35 cellular contexts compared by ENCODE assay signal in genomic region chr7:138712652-138713051, GRCh38. TPM values are rescaled to one million over a fixed set of nuclear protein-coding genes. Genes with fewer than 3 reads are reported as not detected.
"Had no signal": no experiment of that assay in that cellular context is flagged by ENCODE, and none has a peak within 500 bp of the region (broad histone marks: within the 10 kb centered on the region; RNA-seq: fewer than 3 reads in every experiment).

No MANE protein-coding gene starts in this region.

- H3K36me3 ChIP-seq: ascending aorta, cardiac muscle cell, MG63, SJCRH30 had no signal

- DNase-seq: activated CD4-positive, alpha-beta memory T cell treated with anti-CD3 and anti-CD28 coated beads for 36 hours; activated CD4-positive, alpha-beta T cell treated with anti-CD3 and anti-CD28 coated beads for 4 hours; activated CD4-positive, alpha-beta T cell treated with anti-CD3 and anti-CD28 coated beads, Interleukin-2, amount 50 U/mL, for 1 hour; activated gamma-delta T cell treated with Interleukin-2 at 50 U/mL for 16 hours; activated naive CD4-positive, alpha-beta T cell treated with anti-CD3 and anti-CD28 coated beads for 36 hours; activated T-cell treated with anti-CD3 and anti-CD28 coated beads, Interleukin-2, amount 50 U/mL, for 1 hour; amniotic stem cell; IMR-90; Karpas-422; KBM-7; MG63; NCI-H1048; NCI-H1105 treated with DMSO at 0.1 percent for 48 hours; NCI-H1436; NCI-H1694; NCI-H1930; NCI-H2081 treated with DMSO at 0.1 percent for 48 hours; NCI-H226; NCI-H446 treated with DMSO at 0.1 percent for 48 hours; NCI-H524; NCI-H69; NCI-H82; SHP77; SJCRH30; T1000 had no signal

- H3K9me3 ChIP-seq: ascending aorta, MG63, SJCRH30 had no signal

- H3K27me3 ChIP-seq: ascending aorta, cardiac muscle cell, MG63, SJCRH30 had no signal

- H3K27ac Mint-ChIP-seq: activated CD4-positive, alpha-beta memory T cell treated with anti-CD3 and anti-CD28 coated beads for 36 hours; activated naive CD4-positive, alpha-beta T cell treated with anti-CD3 and anti-CD28 coated beads for 36 hours; activated naive CD4-positive, alpha-beta T cell treated with anti-CD3 and anti-CD28 coated beads, Interleukin-2, amount 50 U/mL, for 72 hours; activated T-helper 1 cell treated with anti-CD3 and anti-CD28 coated beads, Interleukin-12 subunit alpha, Interleukin-12 subunit beta, Interleukin-2, Interleukin-4 antibody, amounts not matched to agents 30 ng/mL and 10 ng/mL and 1 ng/mL, durations not matched to agents 14 hours and 24 hours and 36 hours had no signal

- H3K4me3 Mint-ChIP-seq: activated CD4-positive, alpha-beta memory T cell treated with anti-CD3 and anti-CD28 coated beads for 36 hours; activated naive CD4-positive, alpha-beta T cell treated with anti-CD3 and anti-CD28 coated beads for 36 hours; activated T-helper 1 cell treated with anti-CD3 and anti-CD28 coated beads, Interleukin-12 subunit alpha, Interleukin-12 subunit beta, Interleukin-2, Interleukin-4 antibody, amounts not matched to agents 30 ng/mL and 10 ng/mL and 1 ng/mL, durations not matched to agents 14 hours and 24 hours and 36 hours; central memory CD8-positive, alpha-beta T cell had no signal

- H3K4me1 ChIP-seq: ascending aorta, SJCRH30 had no signal

- ATAC-seq: Panc1 had no signal

- H3K27ac ChIP-seq: ascending aorta, cardiac muscle cell, SJCRH30, SK-N-MC had no signal

- H3K4me3 ChIP-seq: ascending aorta, cardiac muscle cell, MG63, SJCRH30, SK-N-MC had no signal

- H3K36me3 Mint-ChIP-seq: activated CD4-positive, alpha-beta memory T cell treated with anti-CD3 and anti-CD28 coated beads for 36 hours had no signal

- H3K9me3 Mint-ChIP-seq: activated CD4-positive, alpha-beta memory T cell treated with anti-CD3 and anti-CD28 coated beads for 36 hours; activated naive CD4-positive, alpha-beta T cell treated with anti-CD3 and anti-CD28 coated beads for 36 hours; activated naive CD4-positive, alpha-beta T cell treated with anti-CD3 and anti-CD28 coated beads, Interleukin-2, amount 50 U/mL, for 72 hours; activated T-helper 1 cell treated with anti-CD3 and anti-CD28 coated beads, Interleukin-12 subunit alpha, Interleukin-12 subunit beta, Interleukin-2, Interleukin-4 antibody, amounts not matched to agents 30 ng/mL and 10 ng/mL and 1 ng/mL, durations not matched to agents 14 hours and 24 hours and 36 hours; central memory CD8-positive, alpha-beta T cell had no signal

RNA-seq across cellular contexts. Expression of gene SVOPL, which starts 11.5 kb away (rescaled TPM):
- total RNA-seq: activated CD4-positive, alpha-beta memory T cell treated with anti-CD3 and anti-CD28 coated beads for 36 hours; activated CD8-positive, alpha-beta memory T cell treated with anti-CD3 and anti-CD28 coated beads for 36 hours; activated naive CD4-positive, alpha-beta T cell treated with anti-CD3 and anti-CD28 coated beads for 36 hours; activated naive CD4-positive, alpha-beta T cell treated with anti-CD3 and anti-CD28 coated beads, Interleukin-2, amount 50 U/mL, for 72 hours; activated T-helper 1 cell treated with anti-CD3 and anti-CD28 coated beads, Interleukin-12 subunit alpha, Interleukin-12 subunit beta, Interleukin-2, Interleukin-4 antibody, amounts not matched to agents 30 ng/mL and 10 ng/mL and 1 ng/mL, durations not matched to agents 14 hours and 24 hours and 36 hours; ascending aorta; IMR-90; RPMI7951; SJCRH30; T-helper 1 cell treated with Interleukin-12 subunit alpha and Interleukin-12 subunit beta and Interleukin-4 antibody, amounts not matched to agents 30 ng/mL and 1 ng/mL, for 36 hours had no signal
- polyA plus RNA-seq: IMR-90 had no signal
